8 cellular contexts compared by ENCODE assay signal in genomic region chr1:61082336-61083013, GRCh38.
DNase-seq lines count a peak whose midpoint lies in the region; ATAC-seq and TF ChIP-seq lines count a peak whose summit lies in the region.

Gene NFIA (plus strand): TSS chr1:61082561.

- TF ChIP-seq CTCF in WERI-Rb-1 (IDR thresholded peaks at IDR 0.05; ENCODE audit: low read depth, low read length), result no peak

- peak within 1 kb of the TSS; percentile 73 for H3K4me3 ChIP-seq in WERI-Rb-1 (ENCODE audit: low read depth, low read length)

- no peak for ATAC-seq in HG03469 (IDR thresholded peaks at IDR 0.05; ENCODE audit: unreplicated experiment)

- H3K9me3 ChIP-seq in WERI-Rb-1 (ENCODE audit: severe bottlenecking), result no peaks in the 10 kb centered on the region

- no peak within 1 kb of the TSS for H3K27ac ChIP-seq in WERI-Rb-1
- H3K27ac ChIP-seq in layer of hippocampus (ENCODE audit: low read depth, low read length), result peak within 1 kb of the TSS; percentile 92

- no peaks in the 10 kb centered on the region for H3K36me3 ChIP-seq in WERI-Rb-1

- H3K27me3 ChIP-seq in WERI-Rb-1 (ENCODE audit: insufficient read depth, low read depth, severe bottlenecking), result peaks cover 27% of the 10 kb centered on the region
- no peaks in the 10 kb centered on the region for H3K27me3 ChIP-seq in layer of hippocampus (ENCODE audit: control insufficient read depth, insufficient read depth, low read length)

- peak; percentile 56 for DNase-seq in EH (ENCODE audit: low read depth)
- DNase-seq in NCI-H1694 treated with DMSO at 0.1 percent for 48 hours (lab: John Stamatoyannopoulos, UW), result peak; percentile 48
- DNase-seq in WERI-Rb-1, result peak; percentile 22
- DNase-seq in dedifferentiated amniotic fluid mesenchymal stem cell (ENCODE audit: extremely low spot score), result peak; percentile 56
- peak; percentile 23 for DNase-seq in stimulated activated CD4-positive, alpha-beta T cell treated with anti-CD3 and anti-CD28 coated beads, Interleukin-4, amount 100 ng/mL, for 1 hour
- no peak for DNase-seq in activated gamma-delta T cell treated with Interleukin-2 at 50 U/mL for 16 hours
